In genomic region chr9:22813520-22813919, GRCh38 we compare ENCODE assay signal across 9 cellular contexts.
DNase-seq lines count a peak whose midpoint lies in the region; ATAC-seq and TF ChIP-seq lines count a peak whose summit lies in the region.
"Had no signal": no experiment of that assay in that cellular context is flagged by ENCODE, and none has a peak within 500 bp of the region (broad histone marks: within the 10 kb centered on the region; RNA-seq: fewer than 3 reads in every experiment).

No MANE protein-coding gene starts in this region.

- peak; percentile 0 for DNase-seq in DMS 273 treated with DMSO at 0.1 percent for 48 hours (lab: John Stamatoyannopoulos, UW)
- DNase-seq in M059J (ENCODE audit: low read depth): peak; percentile 67
- peak; percentile 1 for DNase-seq in astrocyte of the cerebellum (ENCODE audit: low read depth)
- peak; percentile 52 for DNase-seq in medulla oblongata (ENCODE audit: extremely low spot score)
- no peak for DNase-seq in body of pancreas
- DNase-seq in T-helper 1 cell: no peak
- no peak for DNase-seq in ascending aorta (ENCODE audit: low spot score in 2 of 2)

- in situ Hi-C loops in astrocyte of the cerebellum (cut with HindIII; ENCODE audit: low sequenced_read_pairs): loop anchor here (5.0 kb wide), 1 partner anchor 34 kb away; no protein-coding TSS in a partner anchor

- no peak for ATAC-seq in HG02840 (IDR thresholded peaks at IDR 0.05; ENCODE audit: low FRiP score, unreplicated experiment)
- ATAC-seq in body of pancreas: no peak

- peak; percentile 36 for TF ChIP-seq CTCF in astrocyte of the cerebellum (IDR thresholded peaks at IDR 0.05; ENCODE audit: low read depth, low read length, missing control alignments)
- TF ChIP-seq CTCF in body of pancreas (IDR thresholded peaks at IDR 0.05): no peak
- no peak for TF ChIP-seq CTCF in ascending aorta (IDR thresholded peaks at IDR 0.05)

- intact Hi-C loops in body of pancreas (cut with DNase I): no loop called here
- intact Hi-C loops in ascending aorta (cut with DNase I): no loop called here

- no peaks in the 10 kb centered on the region for H3K4me1 ChIP-seq in body of pancreas
- H3K4me1 ChIP-seq in ascending aorta: no peaks in the 10 kb centered on the region
- H3K4me1 ChIP-seq: SJCRH30 had no signal

- H3K36me3 ChIP-seq in body of pancreas (replicated peaks in 1 of 2; ENCODE audit: insufficient read depth in 1 of 2, low read depth in 2 of 2) (no peaks in the 10 kb centered on the region), ascending aorta (no peaks in the 10 kb centered on the region)
- H3K36me3 ChIP-seq: SJCRH30 had no signal

- H3K4me3 ChIP-seq in astrocyte of the cerebellum (ENCODE audit: low read depth, low read length) (no peak overlapping the region), body of pancreas (no peak overlapping the region), ascending aorta (no peak overlapping the region)
- H3K4me3 ChIP-seq: SJCRH30 had no signal

- H3K9me3 ChIP-seq in body of pancreas (no peaks in the 10 kb centered on the region), ascending aorta (no peaks in the 10 kb centered on the region)
- H3K9me3 ChIP-seq: SJCRH30 had no signal

- H3K27me3 ChIP-seq in body of pancreas: no peaks in the 10 kb centered on the region
- no peaks in the 10 kb centered on the region for H3K27me3 ChIP-seq in ascending aorta
- H3K27me3 ChIP-seq: SJCRH30 had no signal

- TF ChIP-seq POLR2A in body of pancreas (IDR thresholded peaks at IDR 0.05): no peak

- WGBS in body of pancreas, 2 donors: 71 to 74% methylated on average over 2 of the region's 2 CpGs

- H3K27ac ChIP-seq in body of pancreas: no peak overlapping the region
- H3K27ac ChIP-seq in ascending aorta: no peak overlapping the region
- H3K27ac ChIP-seq: SJCRH30 had no signal

Comparison
In these comparisons a context has a peak if more than half of its experiments do, and no peak if none do; other contexts are left out.
1. DNase-seq: peak in DMS 273 treated with DMSO at 0.1 percent for 48 hours (single experiment), M059J (single experiment), astrocyte of the cerebellum (single experiment) and medulla oblongata (single experiment); none in body of pancreas (0 of 4), T-helper 1 cell (0 of 5) and ascending aorta (0 of 2).